1 cellular context compared by ENCODE assay signal in genomic region chr1:41683681-41684500, GRCh38.
A peak's percentile ranks its signal among the peaks of the same experiment; 100 is the strongest.
TF ChIP-seq lines count a peak whose summit lies in the region.

No MANE protein-coding gene starts in this region.

TF ChIP-seq in GM12878, 131 proteins besides CTCF, POLR2A, EP300 and RAD21 (continued from another document and continues in another):
- TF ChIP-seq ZNF592 (IDR thresholded peaks at IDR 0.05) = no peak
- no peak for TF ChIP-seq BRCA1 (IDR thresholded peaks at IDR 0.05; ENCODE audit: low read depth, low read length)
- peak; percentile 88 for TF ChIP-seq EED (IDR thresholded peaks at IDR 0.05; ENCODE audit: low read depth)
- TF ChIP-seq CHD4 (IDR thresholded peaks at IDR 0.05) = no peak
- no peak for TF ChIP-seq ATF7 (IDR thresholded peaks at IDR 0.05; ENCODE audit: low read depth)
- TF ChIP-seq NBN (IDR thresholded peaks at IDR 0.05) = no peak
- TF ChIP-seq EZH2 (IDR thresholded peaks at IDR 0.05; ENCODE audit: borderline replicate concordance, control insufficient read depth, low read depth, low read length) = no peak
- no peak for TF ChIP-seq E2F4 (IDR thresholded peaks at IDR 0.05; ENCODE audit: low read depth, low read length)
- no peak for TF ChIP-seq ELK1 (IDR thresholded peaks at IDR 0.05; ENCODE audit: low read depth, low read length)
- TF ChIP-seq LARP7 (IDR thresholded peaks at IDR 0.05) = no peak
- peak; percentile 44; the same call in 1 of the 2 replicates for TF ChIP-seq NR2F1 (conservative IDR thresholded peaks at IDR 0.05)
- no peak for TF ChIP-seq NR2C1 (IDR thresholded peaks at IDR 0.05)
- no peak for TF ChIP-seq SMC3 (IDR thresholded peaks at IDR 0.05; ENCODE audit: borderline replicate concordance, low read length)
- TF ChIP-seq HCFC1 (IDR thresholded peaks at IDR 0.05; ENCODE audit: low read length) = no peak
- TF ChIP-seq EGR1 (IDR thresholded peaks at IDR 0.05; ENCODE audit: borderline replicate concordance in 1 of 2, low read depth in 2 of 2, low read length in 2 of 2) = peak in 1 of 2 experiments; percentile 5; a peak in 1 of 3 replicates
- no peak for TF ChIP-seq MXI1 (IDR thresholded peaks at IDR 0.05; ENCODE audit: low read depth, low read length)
- TF ChIP-seq MTA3 (IDR thresholded peaks at IDR 0.05; ENCODE audit: borderline replicate concordance, low read length) = no peak
- TF ChIP-seq CEBPZ (IDR thresholded peaks at IDR 0.05; ENCODE audit: low read depth, low read length) = no peak
- TF ChIP-seq MEF2A (IDR thresholded peaks at IDR 0.05; ENCODE audit: insufficient read depth, low read depth, low read length) = no peak
- no peak for TF ChIP-seq ZZZ3 (IDR thresholded peaks at IDR 0.05; ENCODE audit: control insufficient read depth, insufficient read length, low read depth)
- TF ChIP-seq ZNF274 (IDR thresholded peaks at IDR 0.05; ENCODE audit: insufficient read depth, insufficient read length) = no peak
- TF ChIP-seq CREM (IDR thresholded peaks at IDR 0.05; ENCODE audit: low read depth) = no peak
- TF ChIP-seq IKZF1 (conservative IDR thresholded peaks at IDR 0.05) = peak; percentile 55
- no peak for TF ChIP-seq NR2C2 (IDR thresholded peaks at IDR 0.05; ENCODE audit: borderline replicate concordance, control insufficient read depth, insufficient read length, low read depth)
- TF ChIP-seq ZNF217 (IDR thresholded peaks at IDR 0.05) = no peak
- no peak for TF ChIP-seq TCF7 (IDR thresholded peaks at IDR 0.05; ENCODE audit: borderline replicate concordance)
- TF ChIP-seq ZNF384 (IDR thresholded peaks at IDR 0.05; ENCODE audit: borderline replicate concordance, low read depth, low read length) = no peak
- peak in 1 of 2 experiments; percentile 86; a peak in 2 of 4 replicates for TF ChIP-seq ETV6 (conservative IDR thresholded peaks at IDR 0.05 in 1 of 2, IDR thresholded peaks at IDR 0.05 in 1 of 2; ENCODE audit: borderline replicate concordance in 1 of 2, low read depth in 1 of 2)
- TF ChIP-seq ZBTB4 (CRISPR knock-in tag; IDR thresholded peaks at IDR 0.05) = no peak
- TF ChIP-seq ZBTB11 (CRISPR knock-in tag; IDR thresholded peaks at IDR 0.05) = no peak
- TF ChIP-seq RUNX3 (IDR thresholded peaks at IDR 0.05; ENCODE audit: low read length) = peak; percentile 57
- TF ChIP-seq CHD2 (IDR thresholded peaks at IDR 0.05; ENCODE audit: borderline replicate concordance, low read depth, low read length) = no peak
- no peak for TF ChIP-seq NFYA (IDR thresholded peaks at IDR 0.05; ENCODE audit: borderline replicate concordance, low read depth, low read length)
- TF ChIP-seq NRF1 (conservative IDR thresholded peaks at IDR 0.05; ENCODE audit: low read depth, low read length) = no peak
- TF ChIP-seq PML (IDR thresholded peaks at IDR 0.05; ENCODE audit: low read length) = no peak
- no peak for TF ChIP-seq POLR2AphosphoS2 (IDR thresholded peaks at IDR 0.05; ENCODE audit: low read depth, low read length)
- TF ChIP-seq ATF3 (IDR thresholded peaks at IDR 0.05; ENCODE audit: borderline replicate concordance, extremely low read depth, low read depth, low read length) = no peak
- TF ChIP-seq ZNF622 (IDR thresholded peaks at IDR 0.05) = no peak
- TF ChIP-seq IKZF2 (IDR thresholded peaks at IDR 0.05) = peak; percentile 12 to 49; a peak in 1 of 4 replicates
- TF ChIP-seq POU2F2 (IDR thresholded peaks at IDR 0.05; ENCODE audit: borderline replicate concordance, low read depth, low read length) = no peak
- TF ChIP-seq ZNF687 (IDR thresholded peaks at IDR 0.05) = no peak
- TF ChIP-seq NFXL1 (IDR thresholded peaks at IDR 0.05; ENCODE audit: borderline replicate concordance) = no peak
- TF ChIP-seq DPF2 (IDR thresholded peaks at IDR 0.05) = no peak
- no peak for TF ChIP-seq FOXK2 (IDR thresholded peaks at IDR 0.05)
